15 cellular contexts compared by ENCODE assay signal in genomic region chr17:60355663-60356594, GRCh38. TPM values are rescaled to one million over a fixed set of nuclear protein-coding genes. Genes with fewer than 3 reads are reported as not detected.
DNase-seq lines count a peak whose midpoint lies in the region; ATAC-seq and TF ChIP-seq lines count a peak whose summit lies in the region.
"Had no signal": no experiment of that assay in that cellular context is flagged by ENCODE, and none has a peak within 500 bp of the region (broad histone marks: within the 10 kb centered on the region; RNA-seq: fewer than 3 reads in every experiment).

No MANE protein-coding gene starts in this region.

- no peak for ATAC-seq in HG03378 (IDR thresholded peaks at IDR 0.05; ENCODE audit: unreplicated experiment)

- TF ChIP-seq POLR2A in testis (IDR thresholded peaks at IDR 0.05): no peak

- H3K9me3 ChIP-seq in testis: no peaks in the 10 kb centered on the region
- H3K9me3 ChIP-seq: SK-N-SH, upper lobe of left lung had no signal

- peaks cover 3% of the 10 kb centered on the region for H3K36me3 Mint-ChIP-seq in activated naive CD4-positive, alpha-beta T cell treated with anti-CD3 and anti-CD28 coated beads, Interleukin-2, amount 10 ng/mL, durations not matched to agents 7 days and 5 days
- H3K36me3 Mint-ChIP-seq in chondrocyte (ENCODE audit: low read depth): no peaks in the 10 kb centered on the region

- peak overlapping the region; percentile 51 for H3K27ac Mint-ChIP-seq in activated naive CD4-positive, alpha-beta T cell treated with anti-CD3 and anti-CD28 coated beads, Interleukin-2, amount 10 ng/mL, durations not matched to agents 7 days and 5 days
- peak overlapping the region; percentile 80 for H3K27ac Mint-ChIP-seq in chondrocyte (ENCODE audit: unreplicated experiment)
- H3K27ac Mint-ChIP-seq: brain had no signal

- no peak overlapping the region for H3K4me3 ChIP-seq in testis
- H3K4me3 ChIP-seq: upper lobe of left lung had no signal

- H3K27ac ChIP-seq in testis: no peak overlapping the region

- no peaks in the 10 kb centered on the region for H3K27me3 Mint-ChIP-seq in activated naive CD4-positive, alpha-beta T cell treated with anti-CD3 and anti-CD28 coated beads, Interleukin-2, amount 10 ng/mL, durations not matched to agents 7 days and 5 days
- no peaks in the 10 kb centered on the region for H3K27me3 Mint-ChIP-seq in chondrocyte (ENCODE audit: low read depth)
- H3K27me3 Mint-ChIP-seq: brain had no signal

- H3K27me3 ChIP-seq in testis: no peaks in the 10 kb centered on the region
- H3K27me3 ChIP-seq: upper lobe of left lung had no signal

- intact Hi-C loops in testis (cut with DNase I; ENCODE audit: low total_unique reads): no loop called here

- TF ChIP-seq CTCF in chondrocyte (IDR thresholded peaks at IDR 0.05): no peak
- no peak for TF ChIP-seq CTCF in testis (IDR thresholded peaks at IDR 0.05)

- DNase-seq in activated naive CD4-positive, alpha-beta T cell treated with anti-CD3 and anti-CD28 coated beads, Interleukin-2, amount 10 ng/mL, durations not matched to agents 7 days and 5 days: no peak
- no peak for DNase-seq in activated naive CD4-positive, alpha-beta T cell (lab: John Stamatoyannopoulos, UW)
- DNase-seq in NCI-H460 (ENCODE audit: extremely low read depth, low read depth) (peak; percentile 14), chondrocyte (ENCODE audit: low spot score) (no peak), testis (peak; percentile 20), occipital lobe (lab: John Stamatoyannopoulos, UW) (no peak), GOT3 (lab: John Stamatoyannopoulos, UW) (no peak)
- DNase-seq: activated T-cell treated with anti-CD3 and anti-CD28 coated beads, Interleukin-2, amount 50 U/mL, for 48 hours; MM.1S; NCI-H2107; posterior cingulate gyrus; SK-N-SH; upper lobe of left lung had no signal

- no peak overlapping the region for H3K4me3 Mint-ChIP-seq in activated naive CD4-positive, alpha-beta T cell treated with anti-CD3 and anti-CD28 coated beads, Interleukin-2, amount 10 ng/mL, durations not matched to agents 7 days and 5 days
- no peak overlapping the region for H3K4me3 Mint-ChIP-seq in chondrocyte (ENCODE audit: unreplicated experiment)
- H3K4me3 Mint-ChIP-seq: brain had no signal

- H3K4me1 ChIP-seq in testis: no peaks in the 10 kb centered on the region

- H3K9me3 Mint-ChIP-seq in activated naive CD4-positive, alpha-beta T cell treated with anti-CD3 and anti-CD28 coated beads, Interleukin-2, amount 10 ng/mL, durations not matched to agents 7 days and 5 days: no peaks in the 10 kb centered on the region
- no peaks in the 10 kb centered on the region for H3K9me3 Mint-ChIP-seq in chondrocyte (ENCODE audit: low read depth)

- no peaks in the 10 kb centered on the region for H3K36me3 ChIP-seq in testis (ENCODE audit: low read depth, missing control alignments)
- H3K36me3 ChIP-seq: upper lobe of left lung had no signal

- WGBS in testis, 2 donors: 87% methylated on average over 4 of the region's 4 CpGs

- CTCF ChIA-PET in activated naive CD4-positive, alpha-beta T cell treated with anti-CD3 and anti-CD28 coated beads, Interleukin-2, amount 10 ng/mL, durations not matched to agents 7 days and 5 days (lab: Charles Lee): interaction anchor here (0.7 kb wide), 1 partner anchor 11 kb away, joined by 4 read pairs; no protein-coding TSS in a partner anchor

- peaks cover 21% of the 10 kb centered on the region for H3K4me1 Mint-ChIP-seq in activated naive CD4-positive, alpha-beta T cell treated with anti-CD3 and anti-CD28 coated beads, Interleukin-2, amount 10 ng/mL, durations not matched to agents 7 days and 5 days
- H3K4me1 Mint-ChIP-seq in chondrocyte (ENCODE audit: low read depth): peaks cover 50% of the 10 kb centered on the region
- H3K4me1 Mint-ChIP-seq: brain had no signal

RNA-seq across cellular contexts. Expression of gene USP32, which starts 36.0 kb away (rescaled TPM):
- total RNA-seq in NCI-H460 (2014; rRNA removed; shearing (Covaris generic)): 30.6 and 34.9 TPM in 2 replicates
- polyA plus RNA-seq in NCI-H460 (2014; cell fraction: nucleus; rRNA removed): 9.2 and 12.3 TPM in 2 replicates
- total RNA-seq in chondrocyte (35.2 to 42.2 TPM (median 41.1 TPM) in 3 replicates), testis (100 to 1,000 TPM; 113 to 166 TPM), occipital lobe (71.0 TPM)
- polyA plus RNA-seq in testis (ENCODE audit: insufficient read depth, low read depth, low replicate concordance): 279 TPM

Comparison
In these comparisons a context has a peak if more than half of its experiments do, and no peak if none do; other contexts are left out.
1. DNase-seq: peak in NCI-H460 (single experiment) and testis (single experiment); none in activated naive CD4-positive, alpha-beta T cell treated with anti-CD3 and anti-CD28 coated beads, Interleukin-2, amount 10 ng/mL, durations not matched to agents 7 days and 5 days (single experiment), activated naive CD4-positive, alpha-beta T cell (0 of 4), chondrocyte (single experiment), occipital lobe (single experiment) and GOT3 (single experiment).